16 cellular contexts compared by ENCODE assay signal in genomic region chr6:71298459-71298858, GRCh38. TPM values are rescaled to one million over a fixed set of nuclear protein-coding genes. Genes with fewer than 3 reads are reported as not detected.
DNase-seq lines count a peak whose midpoint lies in the region; ATAC-seq and TF ChIP-seq lines count a peak whose summit lies in the region.
"Had no signal": no experiment of that assay in that cellular context is flagged by ENCODE, and none has a peak within 500 bp of the region (broad histone marks: within the 10 kb centered on the region; RNA-seq: fewer than 3 reads in every experiment).

No MANE protein-coding gene starts in this region.

- H3K27me3 ChIP-seq in GM23338 (ENCODE audit: insufficient read depth) (no peaks in the 10 kb centered on the region), neutrophil (no peaks in the 10 kb centered on the region), right cardiac atrium (ENCODE audit: control insufficient read depth, insufficient read depth) (no peaks in the 10 kb centered on the region)
- H3K27me3 ChIP-seq: BLaER1 had no signal

- H2AFZ ChIP-seq in GM23338: no peak overlapping the region

- WGBS in right cardiac atrium: 68% methylated on average over 1 of the region's 1 CpG

- intact Hi-C loops in right cardiac atrium (cut with DNase I): no loop called here

- no peaks in the 10 kb centered on the region for H3K9me3 Mint-ChIP-seq in GM23338
- H3K9me3 Mint-ChIP-seq: CD14-positive monocyte, H9 had no signal

- peaks cover 24% of the 10 kb centered on the region for H3K4me1 Mint-ChIP-seq in GM23338

- H3K79me2 ChIP-seq in GM23338 (replicated peaks; ENCODE audit: insufficient read depth): no peaks in the 10 kb centered on the region

- no peak for TF ChIP-seq POLR2A in GM18505 (IDR thresholded peaks at IDR 0.05; ENCODE audit: borderline replicate concordance, extremely low read depth, insufficient read depth, insufficient read length)

- no peaks in the 10 kb centered on the region for H4K20me1 ChIP-seq in GM23338 (replicated peaks; ENCODE audit: insufficient read depth)

- peak; percentile 36 for DNase-seq in GM23338 (ENCODE audit: low spot score)
- DNase-seq in SK-N-DZ (ENCODE audit: low spot score): peak; percentile 36
- peak; percentile 15 for DNase-seq in iPS-NIHi11 (ENCODE audit: low spot score)
- no peak for DNase-seq in right cardiac atrium
- no peak for DNase-seq in DMS79 (lab: John Stamatoyannopoulos, UW)
- DNase-seq: 8988T; CD4-positive, alpha-beta memory T cell; DMS153; DMS79 treated with DMSO at 0.1 percent for 48 hours; GF-D8; H9 had no signal

- no peak overlapping the region for H3K27ac ChIP-seq in GM23338 (ENCODE audit: low read depth)
- H3K27ac ChIP-seq in neutrophil: peak overlapping the region; percentile 37
- no peak overlapping the region for H3K27ac ChIP-seq in right cardiac atrium (ENCODE audit: low read length)
- H3K27ac ChIP-seq: BLaER1 had no signal

- TF ChIP-seq CTCF in GM23338 (conservative IDR thresholded peaks at IDR 0.05; ENCODE audit: low read depth in 2 of 2): no peak
- no peak for TF ChIP-seq CTCF in neutrophil (IDR thresholded peaks at IDR 0.05)

- H3K4me1 ChIP-seq in GM23338 (ENCODE audit: insufficient read depth) (peaks cover 3% of the 10 kb centered on the region; the same call in 1 of the 2 replicates), neutrophil (ENCODE audit: control insufficient read depth in 1 of 2, insufficient read depth in 1 of 2, low read depth in 1 of 2, low read length in 1 of 2) (peaks cover 10 to 18% of the 10 kb centered on the region in 2 experiments), right cardiac atrium (ENCODE audit: control insufficient read depth, insufficient read depth, low read length) (peaks cover 5% of the 10 kb centered on the region)
- H3K4me1 ChIP-seq: BLaER1 had no signal

- H3K27me3 Mint-ChIP-seq in GM23338 (ENCODE audit: insufficient read depth, low read depth, poor library complexity): peaks cover 2% of the 10 kb centered on the region
- H3K27me3 Mint-ChIP-seq: CD4-positive, alpha-beta memory T cell had no signal

- H3K9me3 ChIP-seq in neutrophil (no peaks in the 10 kb centered on the region), right cardiac atrium (ENCODE audit: control insufficient read depth, low read length) (no peaks in the 10 kb centered on the region)
- H3K9me3 ChIP-seq: BLaER1 had no signal

- H3K4me3 Mint-ChIP-seq in GM23338: no peak overlapping the region
- H3K4me3 Mint-ChIP-seq: CD14-positive monocyte; CD4-positive, alpha-beta memory T cell; H9 had no signal

- H3K4me2 ChIP-seq in GM23338: no peak overlapping the region
- H3K4me2 ChIP-seq: BLaER1 had no signal

- peak; percentile 65 for ATAC-seq in GM23338
- no peak for ATAC-seq in GM18505 (IDR thresholded peaks at IDR 0.05; ENCODE audit: unreplicated experiment)
- ATAC-seq in right cardiac atrium: no peak

- H3F3A ChIP-seq in GM23338 (replicated peaks; ENCODE audit: low read depth): no peaks in the 10 kb centered on the region

- H3K4me3 ChIP-seq in GM23338 (no peak overlapping the region), neutrophil (ENCODE audit: low read depth in 1 of 2, low read length in 1 of 2) (no peak overlapping the region), right cardiac atrium (ENCODE audit: low read length) (no peak overlapping the region)
- H3K4me3 ChIP-seq: BLaER1 had no signal

- H3K36me3 Mint-ChIP-seq in GM23338 (ENCODE audit: low read depth): peaks cover 11% of the 10 kb centered on the region; the same call in 2 of the 3 replicates

- no peaks in the 10 kb centered on the region for H3K9me2 ChIP-seq in GM23338 (ENCODE audit: insufficient read depth)

- no peak overlapping the region for H3K27ac Mint-ChIP-seq in GM23338

- 0 out of 2 replicates have a peak, but pooled peaks cover 6% of the 10 kb centered on the region for H3K36me3 ChIP-seq in GM23338 (ENCODE audit: insufficient read depth)
- peaks cover 100% of the 10 kb centered on the region for H3K36me3 ChIP-seq in neutrophil

TF ChIP-seq in GM23338, 12 proteins besides CTCF, POLR2A, EP300 and RAD21:
- TF ChIP-seq REST (IDR thresholded peaks at IDR 0.05; ENCODE audit: unreplicated experiment) (no peak), ZNF331 (CRISPR knock-in tag; IDR thresholded peaks at IDR 0.05; ENCODE audit: low read depth) (no peak), POLR2AphosphoS5 (IDR thresholded peaks at IDR 0.05; ENCODE audit: low read depth) (no peak)

RNA-seq across cellular contexts. Expression of gene OGFRL1, which starts 9.8 kb away (rescaled TPM):
- total RNA-seq in GM23338 (2014; rRNA removed; shearing (Covaris generic)): 10.0 and 12.0 TPM in 2 replicates
- polyA plus RNA-seq in GM23338 (2016; fragmentation: Nextera tagmentation; extraction: Ambion mirVana) (3.8 and 4.2 TPM in 2 replicates), right cardiac atrium (5.4 TPM)
- 3.3 and 3.4 TPM in 2 replicates for polyA plus RNA-seq in SK-N-DZ (2014; cell fraction: cytosol; rRNA removed)
- polyA plus RNA-seq in SK-N-DZ (2014; cell fraction: nucleus; rRNA removed): 1.8 and 2.1 TPM in 2 replicates
- total RNA-seq in right cardiac atrium: 10 to 100 TPM in 3 of 4 donors, 1 to 10 TPM in 1; 8.9 to 12.4 (median 12.1) TPM
- total RNA-seq: HT-29 had no signal

Comparison
In these comparisons a context has a peak if more than half of its experiments do, and no peak if none do; other contexts are left out.
1. DNase-seq: peak in GM23338 (single experiment), SK-N-DZ (single experiment) and iPS-NIHi11 (single experiment); none in right cardiac atrium (0 of 3) and DMS79 (single experiment).